In the genomic region with DNA sequence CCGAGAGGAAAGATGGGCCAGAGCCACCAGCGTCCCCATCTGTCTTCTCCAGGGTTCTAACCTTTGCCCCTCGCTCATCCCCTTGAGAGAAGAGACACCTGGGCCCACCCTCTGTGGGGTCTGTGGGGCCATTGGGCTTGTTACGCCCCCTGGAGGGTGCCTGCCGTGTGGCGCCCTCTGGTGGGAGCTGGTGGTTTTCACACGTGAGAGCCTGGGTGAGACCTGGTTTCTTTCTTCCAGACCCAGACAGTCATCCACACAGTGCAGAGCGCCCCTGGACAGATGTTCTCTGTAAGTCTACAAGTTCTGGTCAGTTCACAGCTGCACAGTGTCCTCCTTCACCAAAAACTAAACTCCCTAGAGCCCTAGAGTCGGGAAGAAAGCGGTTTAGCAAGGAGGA, we compare ENCODE assay signal across 8 cellular contexts. TPM values are rescaled to one million over a fixed set of nuclear protein-coding genes. Genes with fewer than 3 reads are reported as not detected.
DNase-seq lines count a peak whose midpoint lies in the region; ATAC-seq, FAIRE-seq and TF ChIP-seq lines count a peak whose summit lies in the region.
"Not testable (repeated sequence)": the region's sequence is repeated elsewhere in the genome, so short reads cannot be mapped to it uniquely, and the experiment has no call there.

No MANE protein-coding gene starts in this region.

- H3K9me3 ChIP-seq in BE2C; IMR-90 (ENCODE audit: control insufficient read depth, insufficient read depth, low read length); K562 (replicated peaks; ENCODE audit: control insufficient read depth, insufficient read depth, low read depth, low read length); mucosa of rectum (ENCODE audit: control insufficient read depth in 2 of 2, low read length in 2 of 2): not testable (repeated sequence)

- BruUV-seq in IMR-90 (replicated peaks; lab: Mats Ljungman, UMichigan); K562 (replicated peaks; lab: Mats Ljungman, UMichigan): not testable (repeated sequence)

- not testable (repeated sequence) for H3K56ac ChIP-seq in IMR-90 (ENCODE audit: extremely low read depth, insufficient read depth, low read length)

- H4K8ac ChIP-seq in IMR-90 (ENCODE audit: low read depth in 2 of 2, low read length in 2 of 2), result not testable (repeated sequence)

- not testable (repeated sequence) for H3K4ac ChIP-seq in IMR-90 (ENCODE audit: low read depth, low read length)

- dilution Hi-C loops in IMR-90 (cut with HindIII; ENCODE audit: low sequenced_read_pairs, unreplicated experiment), result not testable (repeated sequence)

- not testable (repeated sequence) for H2AK9ac ChIP-seq in IMR-90 (replicated peaks; ENCODE audit: low read depth, low read length, poor library complexity)

- H2BK20ac ChIP-seq in IMR-90 (ENCODE audit: low read depth, low read length), result not testable (repeated sequence)

- FAIRE-seq in GM18507 (lab: Jason Lieb, UNC) (peak; percentile 74), K562 (lab: Jason Lieb, UNC) (peak; percentile 80)

- H3K36me3 ChIP-seq in BE2C; K562 (ENCODE audit: control insufficient read depth, insufficient read depth, low read length): not testable (repeated sequence)
- peaks cover 10% of the 10 kb centered on the region; the same call in 1 of the 2 replicates for H3K36me3 ChIP-seq in IMR-90 (ENCODE audit: control insufficient read depth, insufficient read depth, low read length)
- H3K36me3 ChIP-seq in mucosa of rectum (ENCODE audit: control insufficient read depth in 2 of 2, insufficient read depth in 2 of 2, low read length in 2 of 2), result peaks cover 21 to 35% of the 10 kb centered on the region in 2 donors

- H3K27ac Mint-ChIP-seq in activated B cell treated with CpG ODN at 0.5 μM for 24 hours, result not testable (repeated sequence)
- H3K27ac Mint-ChIP-seq in stimulated activated naive CD8-positive, alpha-beta T cell treated with anti-CD3 and anti-CD28 coated beads, Interleukin-15, amount 100 ng/mL, for 72 hours, result peak overlapping the region; percentile 40 to 52

- not testable (repeated sequence) for H2AK5ac ChIP-seq in IMR-90 (ENCODE audit: low read depth, low read length)

- not testable (repeated sequence) for H3K4me1 Mint-ChIP-seq in activated B cell treated with CpG ODN at 0.5 μM for 24 hours; stimulated activated naive CD8-positive, alpha-beta T cell treated with anti-CD3 and anti-CD28 coated beads, Interleukin-15, amount 100 ng/mL, for 72 hours

- not testable (repeated sequence) for H3K27me3 Mint-ChIP-seq in activated B cell treated with CpG ODN at 0.5 μM for 24 hours; stimulated activated naive CD8-positive, alpha-beta T cell treated with anti-CD3 and anti-CD28 coated beads, Interleukin-15, amount 100 ng/mL, for 72 hours

- not testable (repeated sequence) for H4K5ac ChIP-seq in IMR-90 (ENCODE audit: low read depth, low read length)

- H3K4me1 ChIP-seq in BE2C; IMR-90 (ENCODE audit: control insufficient read depth, insufficient read depth, low read length); foreskin keratinocyte: not testable (repeated sequence)
- H3K4me1 ChIP-seq in K562 (replicated peaks in 1 of 2; ENCODE audit: control insufficient read depth in 2 of 2, insufficient read depth in 2 of 2, low read length in 2 of 2), result peaks cover 9 to 21% of the 10 kb centered on the region in 2 experiments; a peak in 4 of 5 replicates
- peaks cover 22 to 38% of the 10 kb centered on the region in 2 donors for H3K4me1 ChIP-seq in mucosa of rectum (ENCODE audit: control insufficient read depth in 2 of 2, insufficient read depth in 2 of 2, low read length in 2 of 2)

- H3K14ac ChIP-seq in IMR-90 (replicated peaks; ENCODE audit: low read depth, low read length), result not testable (repeated sequence)

- TF ChIP-seq POLR2A in IMR-90 (IDR thresholded peaks at IDR 0.05; ENCODE audit: low read depth, low read length); K562 (conservative IDR thresholded peaks at IDR 0.05): not testable (repeated sequence)

- H2BK15ac ChIP-seq in IMR-90 (ENCODE audit: low read depth, low read length), result not testable (repeated sequence)

- TF ChIP-seq EP300 in K562 (IDR thresholded peaks at IDR 0.05; ENCODE audit: low read length), result not testable (repeated sequence)

- H3K27me3 ChIP-seq in BE2C; IMR-90 (ENCODE audit: control insufficient read depth, insufficient read depth, low read length); K562 (ENCODE audit: control insufficient read depth in 2 of 2, insufficient read depth in 2 of 2, low read length in 2 of 2); foreskin keratinocyte; mucosa of rectum (ENCODE audit: control insufficient read depth in 2 of 2, insufficient read depth in 2 of 2, low read length in 2 of 2): not testable (repeated sequence)

- not testable (repeated sequence) for H2BK5ac ChIP-seq in IMR-90 (ENCODE audit: low read depth, low read length, poor library complexity, severe bottlenecking)

- not testable (repeated sequence) for H3K4me2 ChIP-seq in IMR-90 (ENCODE audit: low read depth, low read length); K562 (ENCODE audit: insufficient read depth, low read length)

- H3K9me3 Mint-ChIP-seq in activated B cell treated with CpG ODN at 0.5 μM for 24 hours; stimulated activated naive CD8-positive, alpha-beta T cell treated with anti-CD3 and anti-CD28 coated beads, Interleukin-15, amount 100 ng/mL, for 72 hours: not testable (repeated sequence)

- not testable (repeated sequence) for H3K9me1 ChIP-seq in IMR-90 (ENCODE audit: insufficient read depth, low read length); K562 (ENCODE audit: control insufficient read depth, insufficient read depth, low read length)

- not testable (repeated sequence) for H3K79me2 ChIP-seq in K562 (ENCODE audit: control insufficient read depth, insufficient read depth, low read length)

- POLR2A ChIA-PET in IMR-90 (lab: Charles Lee; ENCODE audit: unreplicated experiment); activated B cell treated with CpG ODN at 0.5 μM for 24 hours (lab: Charles Lee): not testable (repeated sequence)
- POLR2A ChIA-PET in K562 (lab: Yijun Ruan, JAX), result interaction anchor here (1.5 kb wide), 1 partner anchor 555 kb away, joined by 3 read pairs; no protein-coding TSS in a partner anchor

- no CpG with 5 or more reads among the region's 10 CpGs for WGBS in IMR-90 (ENCODE audit: extremely low coverage in 2 of 2, insufficient read length in 1 of 2), 2 experiments
- 43% methylated on average over 3 of the region's 10 CpGs for WGBS in K562 (ENCODE audit: insufficient coverage, low coverage, missing lambda C conversion rate)

- H2BK120ac ChIP-seq in IMR-90 (ENCODE audit: low read depth, low read length), result not testable (repeated sequence)

- H3K23ac ChIP-seq in IMR-90 (ENCODE audit: low read depth, low read length), result not testable (repeated sequence)

- ATAC-seq in IMR-90 (ENCODE audit: low read depth) (peak; percentile 44; the same call in 1 of the 2 replicates), activated B cell treated with CpG ODN at 0.5 μM for 24 hours (ENCODE audit: low read depth) (peak; percentile 42), K562 (peak; percentile 85), foreskin keratinocyte (peak; percentile 18)
- peak; percentile 62 for ATAC-seq in stimulated activated naive CD8-positive, alpha-beta T cell treated with anti-CD3 and anti-CD28 coated beads, Interleukin-15, amount 100 ng/mL, for 72 hours

- 0 out of 2 replicates have a peak, but pooled peaks have one; percentile 5 for TF ChIP-seq CTCF in BE2C (IDR thresholded peaks at IDR 0.05; ENCODE audit: low read depth, low read length)
- TF ChIP-seq CTCF in IMR-90 (conservative IDR thresholded peaks at IDR 0.05; ENCODE audit: low read depth, low read length); activated B cell treated with CpG ODN at 0.5 μM for 24 hours (IDR thresholded peaks at IDR 0.05); K562 (IDR thresholded peaks at IDR 0.05 in 2 of 3, conservative IDR thresholded peaks at IDR 0.05 in 1 of 3; ENCODE audit: insufficient read depth in 2 of 3, low read depth in 1 of 3, low read length in 3 of 3); foreskin keratinocyte (conservative IDR thresholded peaks at IDR 0.05): not testable (repeated sequence)

- H2AFZ ChIP-seq in IMR-90 (replicated peaks; ENCODE audit: low read length, poor library complexity); K562 (ENCODE audit: low read depth, low read length): not testable (repeated sequence)

- H3K4me3 ChIP-seq in BE2C (ENCODE audit: low read depth, low read length); IMR-90 (ENCODE audit: insufficient read depth, low read depth, low read length); K562; mucosa of rectum (ENCODE audit: low read length in 2 of 2): not testable (repeated sequence)

- DNase-seq in BE2C; GM18507 (ENCODE audit: extremely low spot score, insufficient read length, low read depth); IMR-90; activated B cell treated with CpG ODN at 0.5 μM for 24 hours; K562 (ENCODE audit: extremely low read depth in 1 of 4, low spot score in 3 of 4); foreskin keratinocyte; stimulated activated naive CD8-positive, alpha-beta T cell treated with anti-CD3 and anti-CD28 coated beads, Interleukin-15, amount 100 ng/mL, for 72 hours: not testable (repeated sequence)

- H4K20me1 ChIP-seq in IMR-90 (ENCODE audit: insufficient read depth, low read length); K562 (replicated peaks; ENCODE audit: control insufficient read depth, insufficient read depth, low read length): not testable (repeated sequence)

- in situ Hi-C loops in IMR-90 (cut with MboI; ENCODE audit: low sequenced_read_pairs); K562 (cut with MboI): not testable (repeated sequence)

- not testable (repeated sequence) for TF ChIP-seq RAD21 in IMR-90 (IDR thresholded peaks at IDR 0.05; ENCODE audit: low read length); K562 (CRISPR knock-in tag; conservative IDR thresholded peaks at IDR 0.05 in 1 of 2, IDR thresholded peaks at IDR 0.05 in 1 of 2)

- H3K36me3 Mint-ChIP-seq in activated B cell treated with CpG ODN at 0.5 μM for 24 hours (ENCODE audit: low read depth), result peaks cover 47% of the 10 kb centered on the region

- H3K9ac ChIP-seq in IMR-90 (ENCODE audit: low read depth, low read length); K562 (ENCODE audit: insufficient read depth in 1 of 2, low read depth in 2 of 2, low read length in 2 of 2); mucosa of rectum (ENCODE audit: low read depth in 1 of 2, low read length in 2 of 2): not testable (repeated sequence)

- not testable (repeated sequence) for H3K79me1 ChIP-seq in IMR-90 (ENCODE audit: low read depth in 1 of 2, low read length in 2 of 2)

- intact Hi-C loops in IMR-90 (cut with micrococcal nuclease); activated B cell treated with CpG ODN at 0.5 μM for 24 hours (cut with micrococcal nuclease); K562 (cut with micrococcal nuclease): not testable (repeated sequence)

- H3K27ac ChIP-seq in IMR-90 (ENCODE audit: insufficient read depth, low read length); K562 (ENCODE audit: extremely low read depth, low read depth, low read length); foreskin keratinocyte: not testable (repeated sequence)
- peak overlapping the region; percentile 86 to 96 for H3K27ac ChIP-seq in mucosa of rectum (ENCODE audit: low read depth in 2 of 2, low read length in 2 of 2)

- H4K91ac ChIP-seq in IMR-90 (ENCODE audit: insufficient read depth, low read depth, low read length), result not testable (repeated sequence)

- H3K18ac ChIP-seq in IMR-90 (ENCODE audit: low read depth, low read length), result not testable (repeated sequence)

- CTCF ChIA-PET in IMR-90 (lab: Yijun Ruan, JAX); K562 (lab: Yijun Ruan, JAX; ENCODE audit: low intra/inter-chr PET ratio): not testable (repeated sequence)
- CTCF ChIA-PET in activated B cell treated with CpG ODN at 0.5 μM for 24 hours (lab: Charles Lee), result interaction anchor here (3.0 kb wide), 1 partner anchor 42 kb away, joined by 12 read pairs; no protein-coding TSS in a partner anchor

- H3K4me3 Mint-ChIP-seq in activated B cell treated with CpG ODN at 0.5 μM for 24 hours; stimulated activated naive CD8-positive, alpha-beta T cell treated with anti-CD3 and anti-CD28 coated beads, Interleukin-15, amount 100 ng/mL, for 72 hours: not testable (repeated sequence)

RNA-seq across cellular contexts. Expression of gene LGALS9, which starts 14.6 kb away (rescaled TPM):
- 0.66 TPM for polyA plus RNA-seq in BE2C (2012; ENCODE audit: insufficient read depth, insufficient read length, low read depth)
- 0.54 and 0.83 TPM in 2 replicates for total RNA-seq in IMR-90 (2012; rRNA removed)
- polyA plus RNA-seq in IMR-90 (2012; rRNA removed), result 2.5 and 3.7 TPM in 2 replicates
- polyA plus RNA-seq in IMR-90 (2012; cell fraction: cytosol; rRNA removed), result 1.1 and 2.0 TPM in 2 replicates
- 6.8 and 8.6 TPM in 2 replicates for polyA plus RNA-seq in IMR-90 (2012; cell fraction: nucleus; rRNA removed; ENCODE audit: low replicate concordance)
- 76.8 and 79.9 TPM in 2 replicates for total RNA-seq in activated B cell treated with CpG ODN at 0.5 μM for 24 hours
- 22.6 and 54.0 TPM in 2 replicates for total RNA-seq in K562 (2011; cell fraction: chromatin; rRNA removed; ENCODE audit: low replicate concordance)
- total RNA-seq in K562 (2011; cell fraction: nucleolus; rRNA removed), result 22.5 and 24.7 TPM in 2 replicates
- total RNA-seq in K562 (2011; cell fraction: nucleoplasm; rRNA removed), result 26.1 and 40.6 TPM in 2 replicates
- total RNA-seq in K562 (2014; rRNA removed), result 2.8 and 3.0 TPM in 2 replicates
- 1.7 and 2.0 TPM in 2 replicates for total RNA-seq in K562 (2014; rRNA removed; fragmentation: Illumina TruSeq; extraction: Trizol)
- 3.7 and 4.8 TPM in 2 replicates for total RNA-seq in K562 (2015; rRNA removed; fragmentation: Illumina TruSeq; extraction: Trizol)
- total RNA-seq in K562 (2021), result 4.6 and 5.0 TPM in 2 replicates
- polyA plus RNA-seq in K562 (2011; rRNA removed), result 1.5 and 7.3 TPM in 2 replicates
- 3.5 and 4.4 TPM in 2 replicates for polyA plus RNA-seq in K562 (2011; cell fraction: cytosol; rRNA removed)
- 11.1 and 15.7 TPM in 2 replicates for polyA plus RNA-seq in K562 (2011; cell fraction: nucleus; rRNA removed)
- polyA plus RNA-seq in K562 (2012), result 9.1 and 14.2 TPM in 2 replicates
- polyA plus RNA-seq in K562 (2014; fragmentation: Illumina TruSeq; extraction: Trizol), result 3.8 and 5.8 TPM in 2 replicates
- polyA plus RNA-seq in K562 (2014; fragmentation: Nextera tagmentation; extraction: Ambion mirVana), result under 1 TPM; 0.45 to 0.77 TPM
- polyA plus RNA-seq in K562 (2014; rRNA removed), result 5.6 and 6.9 TPM in 2 replicates
- 3.0 and 4.4 TPM in 2 replicates for polyA minus RNA-seq in K562 (2011; rRNA and poly(A)+ RNA removed)
- 1.9 and 2.5 TPM in 2 replicates for polyA minus RNA-seq in K562 (2011; cell fraction: cytosol; rRNA and poly(A)+ RNA removed)
- 3.1 and 7.2 TPM in 2 replicates for polyA minus RNA-seq in K562 (2011; cell fraction: nucleus; rRNA and poly(A)+ RNA removed)
- total RNA-seq in foreskin keratinocyte, result 0.82 and 1.1 TPM in 2 replicates
- polyA plus RNA-seq in foreskin keratinocyte, result 1.7 and 1.9 TPM in 2 replicates

Comparison
In these comparisons a context has a peak if more than half of its experiments do, and no peak if none do; other contexts are left out.
1. ATAC-seq: peak in every context shown above with its lines; median percentile 85 in K562; 62 in stimulated activated naive CD8-positive, alpha-beta T cell treated with anti-CD3 and anti-CD28 coated beads, Interleukin-15, amount 100 ng/mL, for 72 hours; 44 in IMR-90; 42 in activated B cell treated with CpG ODN at 0.5 μM for 24 hours; 18 in foreskin keratinocyte.